ENCODE assay signal across 8 cellular contexts in the genomic region with DNA sequence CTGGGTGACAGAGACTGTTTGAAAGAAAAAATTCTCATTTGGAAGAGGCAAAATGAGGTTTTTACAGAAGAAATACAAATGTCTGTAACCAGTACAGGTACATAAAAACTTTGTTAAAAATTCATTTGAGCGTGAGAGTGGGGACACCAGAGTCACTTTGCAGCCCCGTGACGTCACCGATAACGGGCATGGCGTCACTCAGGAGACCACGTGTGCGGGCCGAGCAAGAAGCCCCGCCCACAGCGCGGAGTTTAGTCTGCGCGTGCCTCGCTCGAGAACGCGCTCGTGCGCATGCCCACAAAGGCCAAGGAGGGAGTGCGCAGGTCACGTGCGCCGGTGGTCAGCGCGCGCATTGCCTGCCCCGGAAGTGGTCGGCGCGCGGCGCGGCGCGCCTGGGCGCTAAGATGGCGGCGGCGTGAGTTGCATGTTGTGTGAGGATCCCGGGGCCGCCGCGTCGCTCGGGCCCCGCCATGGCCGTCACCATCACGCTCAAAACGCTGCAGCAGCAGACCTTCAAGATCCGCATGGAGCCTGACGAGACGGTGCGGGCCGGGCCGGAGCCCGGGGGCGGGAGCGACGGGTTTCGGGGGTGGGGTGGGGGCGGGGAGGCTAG. TPM values are rescaled to one million over a fixed set of nuclear protein-coding genes. Genes with fewer than 3 reads are reported as not detected.
A peak's percentile ranks its signal among the peaks of the same experiment; 100 is the strongest.
DNase-seq lines count a peak whose midpoint lies in the region; ATAC-seq, FAIRE-seq and TF ChIP-seq lines count a peak whose summit lies in the region.

A gene (plus strand): TSS at position 384 of the 613 bp plus-strand sequence. CDS start 87 bp downstream, at position 471.

- peaks cover 12 to 30% of the 10 kb centered on the region in 2 donors for H3K4me1 ChIP-seq in ascending aorta
- peaks cover 1% of the 10 kb centered on the region for H3K4me1 ChIP-seq in right cardiac atrium (ENCODE audit: control insufficient read depth, insufficient read depth, low read length)
- peaks cover 0 to 5% of the 10 kb centered on the region in 2 donors for H3K4me1 ChIP-seq in uterus

- no peaks in the 10 kb centered on the region for H3K27me3 ChIP-seq in ascending aorta
- no peaks in the 10 kb centered on the region for H3K27me3 ChIP-seq in right cardiac atrium (ENCODE audit: control insufficient read depth, insufficient read depth)
- H3K27me3 ChIP-seq in uterus, result no peaks in the 10 kb centered on the region

- TF ChIP-seq POLR2A in uterus (IDR thresholded peaks at IDR 0.05), result peak; percentile 78 to 93

- DNase-seq in GM18507 (ENCODE audit: extremely low spot score, insufficient read length, low read depth), result peak; percentile 77
- DNase-seq in NCI-H2029 (lab: John Stamatoyannopoulos, UW), result peak; percentile 98
- peak; percentile 96 for DNase-seq in T-helper 22 cell (ENCODE audit: low read depth)
- DNase-seq in ascending aorta (ENCODE audit: low spot score in 2 of 2), result peak; percentile 89 to 99
- peak; percentile 99 to 100 (median 100) for DNase-seq in right cardiac atrium
- DNase-seq in putamen (ENCODE audit: low spot score), result peak; percentile 91
- peak; percentile 97 to 98 for DNase-seq in uterus

- intact Hi-C loops in ascending aorta (cut with DNase I), result loop anchor here (5.0 kb wide), 1 partner anchor 153 kb away; a partner anchor contains a TSS
- intact Hi-C loops in right cardiac atrium (cut with DNase I), result no loop called here
- intact Hi-C loops in uterus (cut with DNase I; ENCODE audit: low total_unique reads), result no loop called here

- no peaks in the 10 kb centered on the region for H3K9me3 ChIP-seq in ascending aorta
- H3K9me3 ChIP-seq in right cardiac atrium (ENCODE audit: control insufficient read depth, low read length), result no peaks in the 10 kb centered on the region
- no peaks in the 10 kb centered on the region for H3K9me3 ChIP-seq in uterus

- FAIRE-seq in GM18507 (lab: Jason Lieb, UNC), result peak; percentile 96

- H3K4me3 ChIP-seq in ascending aorta, result peak within 1 kb of the TSS; percentile 97 to 100
- peak within 1 kb of the TSS; percentile 80 for H3K4me3 ChIP-seq in right cardiac atrium (ENCODE audit: low read length)
- peak within 1 kb of the TSS; percentile 77 to 99 for H3K4me3 ChIP-seq in uterus

- under 1% methylated on average over 62 of the region's 62 CpGs for WGBS in right cardiac atrium

- ATAC-seq in HG02973 (IDR thresholded peaks at IDR 0.05; ENCODE audit: unreplicated experiment), result peak; percentile 66
- ATAC-seq in right cardiac atrium, result peak; percentile 93

- H3K36me3 ChIP-seq in ascending aorta (peaks cover 66 to 72% of the 10 kb centered on the region in 2 donors), uterus (no peaks in the 10 kb centered on the region)

- H3K27ac ChIP-seq in ascending aorta (peak within 1 kb of the TSS; percentile 96 to 99), right cardiac atrium (ENCODE audit: low read length) (peak within 1 kb of the TSS; percentile 65), uterus (peak within 1 kb of the TSS; percentile 72 to 99)

- TF ChIP-seq CTCF in ascending aorta (IDR thresholded peaks at IDR 0.05) (no peak), uterus (IDR thresholded peaks at IDR 0.05) (peak in 2 of 4 experiments; percentile 27 to 47)

RNA-seq across cellular contexts. Expression of the gene that starts here (rescaled TPM):
- total RNA-seq in ascending aorta (146 TPM), right cardiac atrium (100 to 1,000 TPM; 127 to 137 (median 133) TPM), uterus (100 to 1,000 TPM in 1 of 4 donors, 10 to 100 TPM in 3; 13.3 to 105 (median 64.4) TPM)
- polyA plus RNA-seq in right cardiac atrium, result 122 TPM

Comparison
In these comparisons a context has a peak if more than half of its experiments do, and no peak if none do; other contexts are left out.
1. Peak in every context shown above with its lines: DNase-seq, ATAC-seq, H3K4me3 ChIP-seq and H3K27ac ChIP-seq.